ENCODE assay signal across 23 cellular contexts in the genomic region with DNA sequence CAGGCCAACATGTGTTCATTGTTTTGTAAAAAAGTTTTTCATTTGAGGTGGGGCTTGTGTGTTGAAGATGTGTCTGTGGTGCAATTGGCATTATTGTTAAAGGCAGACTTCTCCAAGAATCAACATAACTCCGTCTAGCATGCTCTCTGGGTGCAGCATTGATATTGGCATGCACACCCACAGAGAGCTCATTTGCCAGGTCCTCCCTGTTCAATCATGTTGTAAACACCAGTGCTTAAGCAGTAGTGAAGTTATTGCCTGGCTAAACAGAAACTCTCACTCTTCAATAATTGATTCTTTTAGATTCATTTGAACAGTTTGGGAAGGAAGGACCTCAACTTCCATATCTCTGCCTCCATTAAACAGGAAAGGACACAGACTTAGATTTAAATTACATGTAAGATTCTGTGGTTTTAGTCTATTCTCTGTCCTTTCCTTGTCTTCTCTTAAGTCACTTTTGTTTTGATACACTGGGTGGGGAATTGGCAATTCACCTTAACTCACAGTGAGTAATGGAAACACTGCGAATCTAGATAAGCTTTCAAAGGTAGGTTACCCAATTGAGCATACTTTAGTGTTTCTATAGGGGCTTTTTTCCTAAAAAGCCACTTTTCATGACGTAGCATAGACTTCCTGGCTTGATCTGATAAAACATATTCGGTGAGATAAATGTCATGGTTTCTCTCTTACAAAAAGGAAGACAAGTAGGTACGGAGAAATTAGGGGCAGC. TPM values are rescaled to one million over a fixed set of nuclear protein-coding genes. Genes with fewer than 3 reads are reported as not detected.
DNase-seq lines count a peak whose midpoint lies in the region; ATAC-seq and TF ChIP-seq lines count a peak whose summit lies in the region.
"Had no signal": no experiment of that assay in that cellular context is flagged by ENCODE, and none has a peak within 500 bp of the region (broad histone marks: within the 10 kb centered on the region; RNA-seq: fewer than 3 reads in every experiment).

No MANE protein-coding gene starts in this region.

- no peaks in the 10 kb centered on the region for H3K9me3 Mint-ChIP-seq in activated CD8-positive, alpha-beta T cell treated with anti-CD3 and anti-CD28 coated beads for 36 hours
- H3K9me3 Mint-ChIP-seq in activated CD8-positive, alpha-beta T cell treated with anti-CD3 and anti-CD28 coated beads, Interleukin-2, amount 10 ng/mL, durations not matched to agents 7 days and 5 days (ENCODE audit: insufficient read depth): peaks cover 7% of the 10 kb centered on the region
- no peaks in the 10 kb centered on the region for H3K9me3 Mint-ChIP-seq in effector memory CD8-positive, alpha-beta T cell
- H3K9me3 Mint-ChIP-seq: T-cell had no signal

- TF ChIP-seq CTCF in activated CD8-positive, alpha-beta T cell treated with anti-CD3 and anti-CD28 coated beads for 36 hours (IDR thresholded peaks at IDR 0.05): no peak
- no peak for TF ChIP-seq CTCF in OCI-LY7 (conservative IDR thresholded peaks at IDR 0.05; ENCODE audit: low read length)

- CTCF ChIA-PET in activated CD8-positive, alpha-beta T cell treated with anti-CD3 and anti-CD28 coated beads for 36 hours (lab: Charles Lee): no interaction called here
- CTCF ChIA-PET in activated CD8-positive, alpha-beta T cell treated with anti-CD3 and anti-CD28 coated beads, Interleukin-2, amount 10 ng/mL, durations not matched to agents 7 days and 5 days (lab: Charles Lee): no interaction called here
- CTCF ChIA-PET in OCI-LY7 (lab: Charles Lee; ENCODE audit: unreplicated experiment): no interaction called here

- H3K9me3 ChIP-seq in T-helper 17 cell (ENCODE audit: control insufficient read depth, low read length, poor library complexity, severe bottlenecking): no peaks in the 10 kb centered on the region
- H3K9me3 ChIP-seq in OCI-LY7 (ENCODE audit: low read length): peaks cover 9% of the 10 kb centered on the region; the same call in 1 of the 2 replicates
- H3K9me3 ChIP-seq: psoas muscle, SJSA1 had no signal

- H3K4me2 ChIP-seq in OCI-LY7 (ENCODE audit: low read length): no peak overlapping the region

- no peaks in the 10 kb centered on the region for H3K79me2 ChIP-seq in OCI-LY7 (ENCODE audit: insufficient read depth, low read depth, low read length)

- POLR2A ChIA-PET in activated CD8-positive, alpha-beta T cell treated with anti-CD3 and anti-CD28 coated beads for 36 hours (lab: Charles Lee): no interaction called here
- POLR2A ChIA-PET in activated CD8-positive, alpha-beta T cell treated with anti-CD3 and anti-CD28 coated beads, Interleukin-2, amount 10 ng/mL, durations not matched to agents 7 days and 5 days (lab: Charles Lee): no interaction called here
- POLR2A ChIA-PET in OCI-LY7 (lab: Charles Lee): interaction anchor here (0.6 kb wide), 1 partner anchor 33 kb away, joined by 5 read pairs; no protein-coding TSS in a partner anchor

- no peaks in the 10 kb centered on the region for H3K9me2 ChIP-seq in OCI-LY7 (ENCODE audit: insufficient read depth, low read length)

- peaks cover 10% of the 10 kb centered on the region for H3K27me3 Mint-ChIP-seq in activated CD8-positive, alpha-beta T cell treated with anti-CD3 and anti-CD28 coated beads for 36 hours
- peaks cover 7% of the 10 kb centered on the region for H3K27me3 Mint-ChIP-seq in activated CD8-positive, alpha-beta T cell treated with anti-CD3 and anti-CD28 coated beads, Interleukin-2, amount 10 ng/mL, durations not matched to agents 7 days and 5 days (ENCODE audit: low read depth)
- peaks cover 23% of the 10 kb centered on the region for H3K27me3 Mint-ChIP-seq in T-helper 17 cell
- peaks cover 44 to 55% of the 10 kb centered on the region in 2 donors for H3K27me3 Mint-ChIP-seq in effector memory CD8-positive, alpha-beta T cell

- H3K27ac ChIP-seq in skin epidermis (peak overlapping the region in 11 of 21 experiments; percentile 22 to 78 (median 52)), OCI-LY7 (ENCODE audit: low read depth, low read length, poor library complexity, severe bottlenecking) (no peak overlapping the region)
- H3K27ac ChIP-seq: psoas muscle, SJSA1 had no signal

- no peak overlapping the region for H2AFZ ChIP-seq in OCI-LY7 (ENCODE audit: low read length)

- no peaks in the 10 kb centered on the region for H3K36me3 ChIP-seq in OCI-LY7 (ENCODE audit: insufficient read depth, low read length)
- H3K36me3 ChIP-seq: SJSA1 had no signal

- no peak for DNase-seq in activated CD8-positive, alpha-beta T cell treated with anti-CD3 and anti-CD28 coated beads for 36 hours
- no peak for DNase-seq in activated CD8-positive, alpha-beta T cell treated with anti-CD3 and anti-CD28 coated beads, Interleukin-2, amount 10 ng/mL, durations not matched to agents 7 days and 5 days
- DNase-seq in T-helper 17 cell (no peak), OCI-LY7 (ENCODE audit: low spot score) (no peak)
- no peak for DNase-seq in effector memory CD8-positive, alpha-beta T cell
- DNase-seq: activated CD4-positive, alpha-beta T cell treated with anti-CD3 and anti-CD28 coated beads, Interleukin-2, amount 50 U/mL, for 1 hour; activated CD8-positive, alpha-beta memory T cell treated with anti-CD3 and anti-CD28 coated beads, Interleukin-2, amount 50 U/mL, for 4 hours; activated naive CD4-positive, alpha-beta T cell; anterior cingulate cortex; dermis blood vessel endothelial cell; DMS53; head of caudate nucleus; kidney glomerular epithelial cell; NCI-H1048; NCI-H1694 treated with DMSO at 0.1 percent for 48 hours; NCI-H524 treated with DMSO at 0.1 percent for 48 hours; psoas muscle; substantia nigra; T-cell had no signal

- no peak overlapping the region for H3K4me3 Mint-ChIP-seq in activated CD8-positive, alpha-beta T cell treated with anti-CD3 and anti-CD28 coated beads for 36 hours
- H3K4me3 Mint-ChIP-seq in activated CD8-positive, alpha-beta T cell treated with anti-CD3 and anti-CD28 coated beads, Interleukin-2, amount 10 ng/mL, durations not matched to agents 7 days and 5 days: no peak overlapping the region
- H3K4me3 Mint-ChIP-seq in T-helper 17 cell: no peak overlapping the region
- H3K4me3 Mint-ChIP-seq in effector memory CD8-positive, alpha-beta T cell: no peak overlapping the region
- H3K4me3 Mint-ChIP-seq: T-cell had no signal

- no peaks in the 10 kb centered on the region for H3K36me3 Mint-ChIP-seq in activated CD8-positive, alpha-beta T cell treated with anti-CD3 and anti-CD28 coated beads for 36 hours (ENCODE audit: low read depth)
- no peaks in the 10 kb centered on the region for H3K36me3 Mint-ChIP-seq in activated CD8-positive, alpha-beta T cell treated with anti-CD3 and anti-CD28 coated beads, Interleukin-2, amount 10 ng/mL, durations not matched to agents 7 days and 5 days (ENCODE audit: low read depth)
- H3K36me3 Mint-ChIP-seq in T-helper 17 cell (ENCODE audit: low read depth): no peaks in the 10 kb centered on the region
- H3K36me3 Mint-ChIP-seq in effector memory CD8-positive, alpha-beta T cell (ENCODE audit: insufficient read depth): no peaks in the 10 kb centered on the region
- H3K36me3 Mint-ChIP-seq: T-cell had no signal

- BruUV-seq in OCI-LY7 (replicated peaks; lab: Mats Ljungman, UMichigan): no TSS peak

- peaks cover 23% of the 10 kb centered on the region for H3K4me1 Mint-ChIP-seq in activated CD8-positive, alpha-beta T cell treated with anti-CD3 and anti-CD28 coated beads for 36 hours (ENCODE audit: low read depth)
- peaks cover 8% of the 10 kb centered on the region for H3K4me1 Mint-ChIP-seq in activated CD8-positive, alpha-beta T cell treated with anti-CD3 and anti-CD28 coated beads, Interleukin-2, amount 10 ng/mL, durations not matched to agents 7 days and 5 days (ENCODE audit: low read depth)
- peaks cover 7% of the 10 kb centered on the region for H3K4me1 Mint-ChIP-seq in T-helper 17 cell
- no peaks in the 10 kb centered on the region for H3K4me1 Mint-ChIP-seq in effector memory CD8-positive, alpha-beta T cell (ENCODE audit: low read depth in 2 of 2)

- peak; percentile 71 for ATAC-seq in activated CD8-positive, alpha-beta T cell treated with anti-CD3 and anti-CD28 coated beads for 36 hours
- ATAC-seq in activated CD8-positive, alpha-beta T cell treated with anti-CD3 and anti-CD28 coated beads, Interleukin-2, amount 10 ng/mL, durations not matched to agents 7 days and 5 days: no peak
- ATAC-seq in T-helper 17 cell: peak; percentile 23
- ATAC-seq in effector memory CD8-positive, alpha-beta T cell (replicated peaks): peak; percentile 35
- no peak for ATAC-seq in GM19328 (IDR thresholded peaks at IDR 0.05; ENCODE audit: unreplicated experiment)
- ATAC-seq in GM18873 (IDR thresholded peaks at IDR 0.05; ENCODE audit: low FRiP score, unreplicated experiment): no peak
- ATAC-seq: psoas muscle had no signal

- no peaks in the 10 kb centered on the region for H3K4me1 ChIP-seq in OCI-LY7 (ENCODE audit: insufficient read depth, low read length, poor library complexity, severe bottlenecking)
- H3K4me1 ChIP-seq: psoas muscle, SJSA1 had no signal

- intact Hi-C loops in activated CD8-positive, alpha-beta T cell treated with anti-CD3 and anti-CD28 coated beads for 36 hours (cut with micrococcal nuclease): loop anchor here (10.0 kb wide), 1 partner anchor 400 kb away; the partner anchor contains the start of genes ATM and NPAT
- intact Hi-C loops in OCI-LY7 (cut with micrococcal nuclease; ENCODE audit: unreplicated experiment): no loop called here

- no peaks in the 10 kb centered on the region for H4K20me1 ChIP-seq in OCI-LY7 (ENCODE audit: insufficient read depth, low read length)

- H3K4me3 ChIP-seq in skin epidermis (no peak overlapping the region), OCI-LY7 (ENCODE audit: low read depth, low read length, poor library complexity, severe bottlenecking) (no peak overlapping the region)
- H3K4me3 ChIP-seq: psoas muscle, SJSA1 had no signal

- H3K27ac Mint-ChIP-seq in activated CD8-positive, alpha-beta T cell treated with anti-CD3 and anti-CD28 coated beads for 36 hours: peak overlapping the region; percentile 11
- no peak overlapping the region for H3K27ac Mint-ChIP-seq in activated CD8-positive, alpha-beta T cell treated with anti-CD3 and anti-CD28 coated beads, Interleukin-2, amount 10 ng/mL, durations not matched to agents 7 days and 5 days
- H3K27ac Mint-ChIP-seq in T-helper 17 cell: no peak overlapping the region
- H3K27ac Mint-ChIP-seq in effector memory CD8-positive, alpha-beta T cell: no peak overlapping the region

RNA-seq across cellular contexts. Expression of gene EXPH5, which starts 30.8 kb away (rescaled TPM):
- total RNA-seq in activated CD8-positive, alpha-beta T cell treated with anti-CD3 and anti-CD28 coated beads for 36 hours: 1 to 10 TPM; 2.9 to 4.1 TPM
- total RNA-seq in activated CD8-positive, alpha-beta T cell treated with anti-CD3 and anti-CD28 coated beads, Interleukin-2, amount 10 ng/mL, durations not matched to agents 7 days and 5 days: 1 to 10 TPM; 1.9 to 2.1 TPM
- total RNA-seq in T-helper 17 cell (1 to 10 TPM in 1 of 2 donors, under 1 TPM in 1; 0.96 to 1.3 TPM), OCI-LY7 (2022) (not detected in 2 replicates)
- 0.05 TPM in 1 of 2 replicates, not detected in the other for total RNA-seq in OCI-LY7 (2014; rRNA removed; shearing (Covaris generic))

RNA-seq across cellular contexts. Expression of gene DDX10, which starts 40.5 kb away (rescaled TPM):
- 10 to 100 TPM; 45.4 to 46.3 TPM for total RNA-seq in activated CD8-positive, alpha-beta T cell treated with anti-CD3 and anti-CD28 coated beads for 36 hours
- total RNA-seq in activated CD8-positive, alpha-beta T cell treated with anti-CD3 and anti-CD28 coated beads, Interleukin-2, amount 10 ng/mL, durations not matched to agents 7 days and 5 days: 10 to 100 TPM; 26.3 to 31.6 TPM
- total RNA-seq in T-helper 17 cell (10 to 100 TPM; 24.8 to 26.6 TPM), OCI-LY7 (2022) (38.7 and 48.7 TPM in 2 replicates)
- total RNA-seq in OCI-LY7 (2014; rRNA removed; shearing (Covaris generic)): 38.0 and 46.5 TPM in 2 replicates

Comparison
In these comparisons a context has a peak if more than half of its experiments do, and no peak if none do; other contexts are left out.
1. ATAC-seq: peak in activated CD8-positive, alpha-beta T cell treated with anti-CD3 and anti-CD28 coated beads for 36 hours (single experiment), T-helper 17 cell (single experiment) and effector memory CD8-positive, alpha-beta T cell (single experiment); none in activated CD8-positive, alpha-beta T cell treated with anti-CD3 and anti-CD28 coated beads, Interleukin-2, amount 10 ng/mL, durations not matched to agents 7 days and 5 days (single experiment), GM19328 (single experiment) and GM18873 (single experiment).